ENCODE assay signal across 8 cellular contexts in the genomic region with DNA sequence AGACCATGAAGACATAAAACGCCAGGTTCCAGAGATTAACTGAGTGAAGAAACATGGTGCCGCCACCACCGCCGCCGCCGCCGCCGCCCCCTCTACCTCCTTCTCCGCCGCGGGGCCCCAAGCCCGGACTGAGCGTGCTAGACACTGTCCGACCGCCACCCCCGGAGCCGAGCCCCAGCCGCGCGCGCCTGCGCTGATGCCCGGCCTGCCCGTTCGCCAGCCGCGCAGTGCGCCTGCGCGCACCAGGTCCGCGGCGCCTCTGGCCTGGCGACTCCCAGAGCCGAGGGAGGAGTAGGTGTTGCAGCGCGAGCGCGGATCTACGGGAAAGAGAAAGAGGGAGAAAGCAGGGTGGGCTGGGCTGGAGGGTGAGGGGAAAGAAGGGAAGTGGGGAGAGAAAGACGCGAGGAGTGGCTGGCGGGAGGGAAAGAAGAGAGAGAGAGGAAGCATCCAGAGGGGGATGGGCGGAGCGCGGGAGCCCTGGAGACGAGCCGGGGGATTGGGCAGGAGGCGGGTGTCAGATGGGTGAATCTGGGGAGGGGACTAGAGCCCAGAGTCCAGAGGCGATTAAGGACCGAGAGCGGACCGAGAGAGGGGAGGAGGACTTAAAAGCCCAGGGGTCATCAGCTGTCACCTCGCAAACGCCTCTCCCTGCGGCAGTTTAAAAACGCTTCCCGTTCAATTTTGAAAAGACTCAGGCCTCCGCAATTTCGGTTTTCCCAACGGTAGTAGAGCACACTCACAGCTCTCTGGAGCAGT. TPM values are rescaled to one million over a fixed set of nuclear protein-coding genes. Genes with fewer than 3 reads are reported as not detected.
DNase-seq lines count a peak whose midpoint lies in the region; ATAC-seq, FAIRE-seq and TF ChIP-seq lines count a peak whose summit lies in the region.

A gene with protein sequence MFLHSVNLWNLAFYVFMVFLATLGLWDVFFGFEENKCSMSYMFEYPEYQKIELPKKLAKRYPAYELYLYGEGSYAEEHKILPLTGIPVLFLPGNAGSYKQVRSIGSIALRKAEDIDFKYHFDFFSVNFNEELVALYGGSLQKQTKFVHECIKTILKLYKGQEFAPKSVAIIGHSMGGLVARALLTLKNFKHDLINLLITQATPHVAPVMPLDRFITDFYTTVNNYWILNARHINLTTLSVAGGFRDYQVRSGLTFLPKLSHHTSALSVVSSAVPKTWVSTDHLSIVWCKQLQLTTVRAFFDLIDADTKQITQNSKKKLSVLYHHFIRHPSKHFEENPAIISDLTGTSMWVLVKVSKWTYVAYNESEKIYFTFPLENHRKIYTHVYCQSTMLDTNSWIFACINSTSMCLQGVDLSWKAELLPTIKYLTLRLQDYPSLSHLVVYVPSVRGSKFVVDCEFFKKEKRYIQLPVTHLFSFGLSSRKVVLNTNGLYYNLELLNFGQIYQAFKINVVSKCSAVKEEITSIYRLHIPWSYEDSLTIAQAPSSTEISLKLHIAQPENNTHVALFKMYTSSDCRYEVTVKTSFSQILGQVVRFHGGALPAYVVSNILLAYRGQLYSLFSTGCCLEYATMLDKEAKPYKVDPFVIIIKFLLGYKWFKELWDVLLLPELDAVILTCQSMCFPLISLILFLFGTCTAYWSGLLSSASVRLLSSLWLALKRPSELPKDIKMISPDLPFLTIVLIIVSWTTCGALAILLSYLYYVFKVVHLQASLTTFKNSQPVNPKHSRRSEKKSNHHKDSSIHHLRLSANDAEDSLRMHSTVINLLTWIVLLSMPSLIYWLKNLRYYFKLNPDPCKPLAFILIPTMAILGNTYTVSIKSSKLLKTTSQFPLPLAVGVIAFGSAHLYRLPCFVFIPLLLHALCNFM (minus strand): TSS at position 146 of the 756 bp plus-strand sequence. CDS start 91 bp downstream, at position 55.

- no TSS peak for BruUV-seq in Caco-2 (replicated peaks; lab: Mats Ljungman, UMichigan)

- H3K27me3 Mint-ChIP-seq in Caco-2 (ENCODE audit: insufficient read depth, unreplicated experiment) (peaks cover 4% of the 10 kb centered on the region), endodermal cell (ENCODE audit: insufficient read depth) (peaks cover 3% of the 10 kb centered on the region)

- peak; percentile 88 for FAIRE-seq in HTR-8/SVneo (lab: Jason Lieb, UNC)

- H3K4me3 ChIP-seq in Caco-2 (ENCODE audit: low read depth, low read length): peak within 1 kb of the TSS; percentile 85
- peak within 1 kb of the TSS; percentile 94 for H3K4me3 ChIP-seq in endodermal cell (ENCODE audit: low read length)
- peak within 1 kb of the TSS; percentile 97 for H3K4me3 ChIP-seq in mesodermal cell (ENCODE audit: extremely low read depth, insufficient read depth, low read length, poor library complexity, severe bottlenecking)

- H3K27ac Mint-ChIP-seq in Caco-2 (ENCODE audit: unreplicated experiment): peak within 1 kb of the TSS; percentile 77
- H3K27ac Mint-ChIP-seq in endodermal cell: peak within 1 kb of the TSS; percentile 96

- H3K4me3 Mint-ChIP-seq in Caco-2 (ENCODE audit: unreplicated experiment) (peak within 1 kb of the TSS; percentile 97), endodermal cell (peak within 1 kb of the TSS; percentile 98)

- peak within 1 kb of the TSS; percentile 80 for H3K9ac ChIP-seq in endodermal cell (ENCODE audit: extremely low read depth, low read length, poor library complexity, severe bottlenecking)

- H3K36me3 ChIP-seq in Caco-2 (ENCODE audit: control insufficient read depth, insufficient read depth, low read length): no peaks in the 10 kb centered on the region
- no peaks in the 10 kb centered on the region for H3K36me3 ChIP-seq in endodermal cell (ENCODE audit: control insufficient read depth, insufficient read depth, low read length)
- no peaks in the 10 kb centered on the region for H3K36me3 ChIP-seq in mesodermal cell (ENCODE audit: control insufficient read depth, insufficient read depth, low read length)

- H3K4me1 Mint-ChIP-seq in Caco-2 (ENCODE audit: low read depth, unreplicated experiment): peaks cover 7% of the 10 kb centered on the region
- H3K4me1 Mint-ChIP-seq in endodermal cell: peaks cover 22% of the 10 kb centered on the region

- peaks cover 6% of the 10 kb centered on the region for H3K4me1 ChIP-seq in Caco-2
- H3K4me1 ChIP-seq in endodermal cell (ENCODE audit: control insufficient read depth, insufficient read depth, low read length): no peaks in the 10 kb centered on the region
- peaks cover 6% of the 10 kb centered on the region for H3K4me1 ChIP-seq in mesodermal cell (ENCODE audit: control insufficient read depth, insufficient read depth, low read length, poor library complexity, severe bottlenecking)

- POLR2A ChIA-PET in Caco-2 (lab: Charles Lee): no interaction called here

- CTCF ChIA-PET in Caco-2 (lab: Charles Lee): interaction anchor here (0.7 kb wide), 1 partner anchor 233 kb away, joined by 4 read pairs; no protein-coding TSS in a partner anchor

- H3K27me3 ChIP-seq in Caco-2 (replicated peaks; ENCODE audit: control insufficient read depth, insufficient read depth, low read length) (no peaks in the 10 kb centered on the region), endodermal cell (ENCODE audit: control insufficient read depth, insufficient read depth, low read length, poor library complexity, severe bottlenecking) (no peaks in the 10 kb centered on the region)

- H3K27ac ChIP-seq in endodermal cell (ENCODE audit: low read depth, low read length): peak within 1 kb of the TSS; percentile 95
- H3K27ac ChIP-seq in mesodermal cell (ENCODE audit: low read depth, low read length, severe bottlenecking): peak within 1 kb of the TSS; percentile 91

- TF ChIP-seq CTCF in Caco-2 (IDR thresholded peaks at IDR 0.05; ENCODE audit: insufficient read depth in 1 of 2, low read depth in 1 of 2, low read length in 1 of 2, severe bottlenecking in 1 of 2, unreplicated experiment in 1 of 2) (no peak), endodermal cell (conservative IDR thresholded peaks at IDR 0.05) (no peak)

- peak; percentile 88 for ATAC-seq in GM21381 (IDR thresholded peaks at IDR 0.05; ENCODE audit: unreplicated experiment)

- H3K9me3 Mint-ChIP-seq in Caco-2 (ENCODE audit: unreplicated experiment) (no peaks in the 10 kb centered on the region), endodermal cell (no peaks in the 10 kb centered on the region)

- H3K36me3 Mint-ChIP-seq in Caco-2 (ENCODE audit: insufficient read depth, unreplicated experiment): peaks cover 13% of the 10 kb centered on the region
- H3K36me3 Mint-ChIP-seq in endodermal cell (ENCODE audit: low read depth): no peaks in the 10 kb centered on the region

- peak; percentile 87 to 93 for DNase-seq in Caco-2
- DNase-seq in HTR-8/SVneo (ENCODE audit: insufficient read length, low spot score): peak; percentile 95
- DNase-seq in NOMO-1 treated with DMSO at 0.1 percent for 48 hours (lab: John Stamatoyannopoulos, UW; ENCODE audit: unreplicated experiment): peak; percentile 63
- DNase-seq in activated CD8-positive, alpha-beta memory T cell treated with anti-CD3 and anti-CD28 coated beads, Interleukin-2, amount 50 U/mL, for 1 hour (ENCODE audit: extremely low read depth): peak; percentile 50
- DNase-seq in endodermal cell: peak; percentile 97
- peak; percentile 64 to 72 for DNase-seq in stimulated activated CD8-positive, alpha-beta memory T cell treated with anti-CD3 and anti-CD28 coated beads, Interleukin-15, amount 100 ng/mL, for 4 hours (ENCODE audit: low read depth in 2 of 2)

- WGBS in endodermal cell (ENCODE audit: insufficient coverage in 1 of 2, insufficient read length in 1 of 2), 2 experiments: 0% methylated on average over 28 to 61 of the region's 61 CpGs
- WGBS in mesodermal cell (ENCODE audit: insufficient coverage in 2 of 2), 2 experiments: 0 to 1% methylated on average over 36 to 37 of the region's 61 CpGs

- no peaks in the 10 kb centered on the region for H3K9me3 ChIP-seq in Caco-2
- H3K9me3 ChIP-seq in endodermal cell (ENCODE audit: control insufficient read depth, low read length): no peaks in the 10 kb centered on the region
- no peaks in the 10 kb centered on the region for H3K9me3 ChIP-seq in mesodermal cell (ENCODE audit: control insufficient read depth, low read length)

- intact Hi-C loops in Caco-2 (cut with micrococcal nuclease; ENCODE audit: unreplicated experiment): loop anchor here (10.0 kb wide), 1 partner anchor 292 kb away; a partner anchor contains a TSS

RNA-seq across cellular contexts. Expression of the gene that starts here (rescaled TPM):
- 5.6 and 6.4 TPM in 2 replicates for total RNA-seq in Caco-2 (2022)
- total RNA-seq in endodermal cell: 10 to 100 TPM; 39.2 to 43.6 TPM
- polyA plus RNA-seq in endodermal cell (2013, experiment 1 of 2): 43.2 TPM
- polyA plus RNA-seq in endodermal cell (2013, experiment 2 of 2): 39.5 TPM
- polyA plus RNA-seq in mesodermal cell (2013, experiment 1 of 2): 22.8 TPM
- 19.8 TPM for polyA plus RNA-seq in mesodermal cell (2013, experiment 2 of 2)

Comparison
In these comparisons a context has a peak if more than half of its experiments do, and no peak if none do; other contexts are left out.
1. Peak in every context shown above with its lines: DNase-seq, ATAC-seq, H3K4me3 ChIP-seq and H3K27ac ChIP-seq.